ENCODE assay signal across 18 cellular contexts in the genomic region with DNA sequence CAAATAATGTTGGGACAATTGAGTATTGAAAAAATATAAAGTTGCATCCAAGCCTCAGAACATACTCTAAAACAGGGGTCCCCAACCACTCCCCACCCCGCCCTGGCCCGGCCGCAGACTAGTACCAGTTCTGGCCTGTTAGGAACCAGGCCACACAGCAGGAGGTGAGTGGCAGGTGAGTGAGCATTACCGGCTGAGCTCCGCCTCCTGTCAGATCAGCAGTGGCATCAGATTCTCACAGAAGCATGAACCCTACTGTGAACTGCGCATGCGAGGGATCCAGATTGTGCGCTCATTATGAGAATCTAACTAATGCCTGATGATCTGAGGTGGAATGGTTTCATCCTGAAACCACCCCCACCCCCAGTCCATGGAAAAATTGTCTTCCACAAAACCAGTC. TPM values are rescaled to one million over a fixed set of nuclear protein-coding genes. Genes with fewer than 3 reads are reported as not detected.
DNase-seq lines count a peak whose midpoint lies in the region; ATAC-seq, FAIRE-seq and TF ChIP-seq lines count a peak whose summit lies in the region.
"Had no signal": no experiment of that assay in that cellular context is flagged by ENCODE, and none has a peak within 500 bp of the region (broad histone marks: within the 10 kb centered on the region; RNA-seq: fewer than 3 reads in every experiment).

No MANE protein-coding gene starts in this region.

- no peak overlapping the region for H3K4me3 Mint-ChIP-seq in activated T-cell treated with anti-CD3 and anti-CD28 coated beads, Interleukin-2, amount 50 U/mL, for 72 hours
- H3K4me3 Mint-ChIP-seq: CD8-positive, alpha-beta memory T cell had no signal

- H3K9me3 Mint-ChIP-seq in activated T-cell treated with anti-CD3 and anti-CD28 coated beads, Interleukin-2, amount 50 U/mL, for 72 hours = no peaks in the 10 kb centered on the region

- no peak overlapping the region for H3K4me3 ChIP-seq in small intestine (ENCODE audit: low read depth in 1 of 2, low read length in 2 of 2)
- H3K4me3 ChIP-seq: esophagus squamous epithelium, thyroid gland had no signal

- H3K36me3 Mint-ChIP-seq in activated T-cell treated with anti-CD3 and anti-CD28 coated beads, Interleukin-2, amount 50 U/mL, for 72 hours (ENCODE audit: insufficient read depth in 2 of 2) = no peaks in the 10 kb centered on the region

- H3K27ac Mint-ChIP-seq in activated T-cell treated with anti-CD3 and anti-CD28 coated beads, Interleukin-2, amount 50 U/mL, for 72 hours = peak overlapping the region; percentile 45
- H3K27ac Mint-ChIP-seq: CD8-positive, alpha-beta memory T cell had no signal

- FAIRE-seq in small intestine (lab: Jason Lieb, UNC) = no peak

- peaks cover 58% of the 10 kb centered on the region for H3K4me1 Mint-ChIP-seq in activated T-cell treated with anti-CD3 and anti-CD28 coated beads, Interleukin-2, amount 50 U/mL, for 72 hours (ENCODE audit: low read depth)

- WGBS in small intestine, 3 donors = 21 to 80% (median 44%) methylated on average over 8 of the region's 8 CpGs

- no peak for DNase-seq in activated T-cell treated with anti-CD3 and anti-CD28 coated beads, Interleukin-2, amount 50 U/mL, for 72 hours
- DNase-seq in activated T-cell treated with anti-CD3 and anti-CD28 coated beads, Interleukin-2, amount 50 U/mL, for 48 hours = no peak
- DNase-seq in NCI-H2107 (lab: John Stamatoyannopoulos, UW) (peak; percentile 53), foreskin keratinocyte (no peak), small intestine (peak; percentile 62), MV-4-11 (lab: John Stamatoyannopoulos, UW) (no peak), hypothalamus (lab: John Stamatoyannopoulos, UW) (no peak), NOMO-1 (lab: John Stamatoyannopoulos, UW; ENCODE audit: unreplicated experiment in 2 of 2) (no peak)
- DNase-seq: CD8-positive, alpha-beta memory T cell; central memory CD4-positive, alpha-beta T cell; DND-41; esophagus squamous epithelium; left ventricle myocardium superior; stimulated activated naive CD4-positive, alpha-beta T cell treated with Interleukin-2 at 50 U/mL for 16 hours; thyroid gland had no signal

- H3K36me3 ChIP-seq in small intestine (ENCODE audit: control insufficient read depth in 2 of 2, insufficient read depth in 2 of 2, low read length in 2 of 2) = no peaks in the 10 kb centered on the region
- H3K36me3 ChIP-seq: thyroid gland had no signal

- no peak for ATAC-seq in activated T-cell treated with anti-CD3 and anti-CD28 coated beads, Interleukin-2, amount 50 U/mL, for 72 hours (replicated peaks in 1 of 2)
- peak; percentile 72 for ATAC-seq in foreskin keratinocyte
- ATAC-seq: HCT116, left ventricle myocardium superior had no signal

- H3K27me3 ChIP-seq in foreskin keratinocyte = no peaks in the 10 kb centered on the region
- no peaks in the 10 kb centered on the region for H3K27me3 ChIP-seq in small intestine (ENCODE audit: control insufficient read depth in 2 of 2, insufficient read depth in 2 of 2, low read length in 2 of 2)
- H3K27me3 ChIP-seq: esophagus squamous epithelium, thyroid gland had no signal

- H3K27me3 Mint-ChIP-seq in activated T-cell treated with anti-CD3 and anti-CD28 coated beads, Interleukin-2, amount 50 U/mL, for 72 hours (ENCODE audit: low read depth) = no peaks in the 10 kb centered on the region
- H3K27me3 Mint-ChIP-seq: CD8-positive, alpha-beta memory T cell had no signal

- no peaks in the 10 kb centered on the region for H3K9me3 ChIP-seq in small intestine (ENCODE audit: control insufficient read depth, low read depth)
- H3K9me3 ChIP-seq: esophagus squamous epithelium, thyroid gland had no signal

- H3K4me1 ChIP-seq in foreskin keratinocyte = peaks cover 10% of the 10 kb centered on the region
- peaks cover 0 to 14% of the 10 kb centered on the region in 2 donors for H3K4me1 ChIP-seq in small intestine (ENCODE audit: control insufficient read depth in 2 of 2, insufficient read depth in 1 of 2, low read depth in 1 of 2, low read length in 1 of 2)

- no peak overlapping the region for H3K27ac ChIP-seq in foreskin keratinocyte
- peak overlapping the region in 1 of 2 donors; percentile 11 for H3K27ac ChIP-seq in small intestine (ENCODE audit: low read depth in 1 of 2, low read length in 1 of 2)
- H3K27ac ChIP-seq: esophagus squamous epithelium, HL-60, RWPE1, thyroid gland had no signal

- no peak for TF ChIP-seq CTCF in foreskin keratinocyte (conservative IDR thresholded peaks at IDR 0.05)

RNA-seq across cellular contexts. Expression of a gene that starts 19.4 kb away (rescaled TPM):
- total RNA-seq in activated T-cell treated with anti-CD3 and anti-CD28 coated beads, Interleukin-2, amount 50 U/mL, for 72 hours = 10 to 100 TPM; 28.7 to 35.4 TPM
- total RNA-seq in foreskin keratinocyte = 17.7 and 20.1 TPM in 2 replicates
- polyA plus RNA-seq in foreskin keratinocyte = 2.1 and 2.6 TPM in 2 replicates
- 10 to 100 TPM in 1 of 3 donors, 1 to 10 TPM in 2; 3.2 to 10.1 (median 4.2) TPM for polyA plus RNA-seq in small intestine

Comparison
In these comparisons a context has a peak if more than half of its experiments do, and no peak if none do; other contexts are left out.
1. DNase-seq: peak in NCI-H2107 (single experiment) and small intestine (single experiment); none in activated T-cell treated with anti-CD3 and anti-CD28 coated beads, Interleukin-2, amount 50 U/mL, for 72 hours (0 of 2), activated T-cell treated with anti-CD3 and anti-CD28 coated beads, Interleukin-2, amount 50 U/mL, for 48 hours (0 of 2), foreskin keratinocyte (0 of 2), MV-4-11 (single experiment), hypothalamus (0 of 51) and NOMO-1 (0 of 2).